ENCODE assay signal across 17 cellular contexts in the genomic region with DNA sequence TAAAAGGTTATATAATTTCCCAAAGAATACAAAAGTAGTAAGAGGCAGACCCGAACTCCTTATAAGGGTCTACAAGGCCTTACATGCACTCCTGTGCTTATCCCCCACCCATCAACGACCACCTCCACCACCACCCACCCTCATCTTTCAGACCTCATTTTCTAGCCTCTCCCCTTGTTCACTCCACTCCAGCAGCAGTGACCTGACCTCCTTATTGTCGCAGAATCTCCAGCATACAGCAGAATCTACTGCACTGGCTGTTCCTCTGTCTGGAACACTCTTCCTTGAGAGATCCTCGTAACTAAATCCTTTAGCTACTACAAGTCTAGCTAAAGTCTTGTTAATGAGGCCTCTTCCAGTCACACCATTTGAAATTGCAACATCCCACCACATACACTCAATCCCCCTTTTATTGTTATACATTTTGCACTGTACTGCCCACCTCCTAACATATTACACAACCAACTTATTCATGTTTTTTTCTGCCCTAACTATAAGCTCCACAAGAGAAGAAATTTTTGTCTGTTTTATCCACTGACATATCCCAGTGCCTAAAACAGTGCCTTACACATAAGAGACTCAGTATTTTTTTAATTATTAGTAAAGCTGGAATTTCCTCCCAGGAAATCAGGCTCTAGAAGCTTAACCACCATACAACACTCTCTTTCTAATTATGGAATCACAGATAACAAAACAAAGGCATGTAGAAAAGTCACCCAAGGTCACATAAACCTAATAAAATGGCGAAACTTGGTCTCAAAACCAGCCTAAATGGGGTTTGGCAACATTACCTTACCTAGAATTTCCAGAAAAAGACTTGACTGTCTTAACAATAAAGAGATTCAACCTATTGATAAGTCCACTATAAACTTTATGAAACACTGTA. TPM values are rescaled to one million over a fixed set of nuclear protein-coding genes. Genes with fewer than 3 reads are reported as not detected.
A peak's percentile ranks its signal among the peaks of the same experiment; 100 is the strongest.
DNase-seq lines count a peak whose midpoint lies in the region; ATAC-seq, FAIRE-seq and TF ChIP-seq lines count a peak whose summit lies in the region.
"Had no signal": no experiment of that assay in that cellular context is flagged by ENCODE, and none has a peak within 500 bp of the region (broad histone marks: within the 10 kb centered on the region; RNA-seq: fewer than 3 reads in every experiment).

No MANE protein-coding gene starts in this region.

- ATAC-seq in HepG2: no peak
- no peak for ATAC-seq in right lobe of liver
- peak in 7 of 8 donors; percentile 28 to 71 (median 42) for ATAC-seq in heart right ventricle
- ATAC-seq: upper lobe of right lung had no signal

- TF ChIP-seq EP300 in HepG2 (IDR thresholded peaks at IDR 0.05; ENCODE audit: low read depth in 2 of 2, low read length in 2 of 2) (no peak), HepG2 (CRISPR knock-in tag; IDR thresholded peaks at IDR 0.05; ENCODE audit: borderline replicate concordance) (no peak)

- H3K9me3 Mint-ChIP-seq in progenitor cell of endocrine pancreas (ENCODE audit: low read depth) (peaks cover 19% of the 10 kb centered on the region), nephron progenitor cell (peaks cover 37% of the 10 kb centered on the region)

- in situ Hi-C loops in HepG2 (cut with HindIII; ENCODE audit: extremely low pct_ligation_motif_present, low pct_unique_long_range_greater_than_20kb) (no loop called here), SK-MEL-5 (cut with HindIII; ENCODE audit: low pct_unique_long_range_greater_than_20kb, low sequenced_read_pairs) (no loop called here)

- TF ChIP-seq POLR2A in HepG2 (IDR thresholded peaks at IDR 0.05; ENCODE audit: insufficient read depth in 1 of 2, low read depth in 2 of 2, low read length in 2 of 2): no peak
- TF ChIP-seq POLR2A in right lobe of liver (IDR thresholded peaks at IDR 0.05): no peak

- BruUV-seq in HepG2 (replicated peaks; lab: Mats Ljungman, UMichigan): no TSS peak

- H3K4me1 Mint-ChIP-seq in progenitor cell of endocrine pancreas (ENCODE audit: low read depth) (peaks cover 9% of the 10 kb centered on the region), nephron progenitor cell (no peaks in the 10 kb centered on the region)
- H3K4me1 Mint-ChIP-seq: neural progenitor cell had no signal

- H3K27ac Mint-ChIP-seq in progenitor cell of endocrine pancreas: no peak overlapping the region
- no peak overlapping the region for H3K27ac Mint-ChIP-seq in nephron progenitor cell
- H3K27ac Mint-ChIP-seq: activated naive CD8-positive, alpha-beta T cell treated with anti-CD3 and anti-CD28 coated beads, Interleukin-2, amount 10 ng/mL, durations not matched to agents 7 days and 5 days; neural progenitor cell; stimulated activated naive CD8-positive, alpha-beta T cell treated with anti-CD3 and anti-CD28 coated beads, Interleukin-15, Interleukin-2, amounts not matched to agents 100 ng/mL and 50 ng/mL, for 24 hours had no signal

- H3K4me3 ChIP-seq in HepG2 (replicated peaks in 1 of 3; ENCODE audit: insufficient read depth in 1 of 3, low read depth in 2 of 3, low read length in 3 of 3) (no peak overlapping the region), right lobe of liver (no peak overlapping the region), heart right ventricle (no peak overlapping the region)
- H3K4me3 ChIP-seq: esophagus squamous epithelium, neural progenitor cell, upper lobe of right lung had no signal

- H3K36me3 ChIP-seq in HepG2 (replicated peaks in 1 of 2; ENCODE audit: control insufficient read depth in 1 of 2, insufficient read depth in 2 of 2, low read length in 2 of 2) (peaks cover under 1 to 3% of the 10 kb centered on the region in 2 experiments; a peak in 1 of 5 replicates), right lobe of liver (peaks cover 0 to 3% (median 0%) of the 10 kb centered on the region in 4 donors), heart right ventricle (peaks cover 0 to 11% (median 0%) of the 10 kb centered on the region in 9 donors)

- no peaks in the 10 kb centered on the region for H3K9me3 ChIP-seq in HepG2 (ENCODE audit: low read length)
- H3K9me3 ChIP-seq in right lobe of liver: no peaks in the 10 kb centered on the region
- H3K9me3 ChIP-seq in heart right ventricle: peaks cover 0 to 15% (median 4%) of the 10 kb centered on the region in 11 donors
- H3K9me3 ChIP-seq: esophagus squamous epithelium, upper lobe of right lung had no signal

- 97% methylated on average over 5 of the region's 5 CpGs for WGBS in HepG2 (ENCODE audit: low lambda C conversion rate)
- 71% methylated on average over 5 of the region's 5 CpGs for WGBS in right lobe of liver (ENCODE audit: insufficient coverage, low coverage, low lambda C conversion rate, missing lambda C conversion rate)
- 59 to 63% methylated on average over 5 of the region's 5 CpGs for WGBS in heart right ventricle, 2 donors

- H3K27ac ChIP-seq in HepG2 (ENCODE audit: extremely low read length, insufficient read depth, low read length) (no peak overlapping the region), right lobe of liver (no peak overlapping the region), heart right ventricle (peak overlapping the region in 9 of 10 donors; percentile 21 to 76 (median 59))
- H3K27ac ChIP-seq: esophagus squamous epithelium, neural progenitor cell, upper lobe of right lung had no signal

- no peak for TF ChIP-seq RAD21 in HepG2 (CRISPR knock-in tag; IDR thresholded peaks at IDR 0.05)

- no peak overlapping the region for H3K9ac ChIP-seq in HepG2 (ENCODE audit: insufficient read depth, low read depth, low read length)
- H3K9ac ChIP-seq: neural progenitor cell had no signal

- peaks cover 14% of the 10 kb centered on the region for H3K4me1 ChIP-seq in HepG2 (ENCODE audit: insufficient read depth, low read length)
- peaks cover 0 to 4% (median 0%) of the 10 kb centered on the region in 4 donors for H3K4me1 ChIP-seq in right lobe of liver
- peaks cover 0 to 60% (median 49%) of the 10 kb centered on the region in 9 donors for H3K4me1 ChIP-seq in heart right ventricle
- H3K4me1 ChIP-seq: neural progenitor cell had no signal

- POLR2A ChIA-PET in HepG2 (lab: Yijun Ruan, JAX): no interaction called here

- no peaks in the 10 kb centered on the region for H3K27me3 Mint-ChIP-seq in progenitor cell of endocrine pancreas
- no peaks in the 10 kb centered on the region for H3K27me3 Mint-ChIP-seq in nephron progenitor cell (ENCODE audit: low read depth, poor library complexity)
- H3K27me3 Mint-ChIP-seq: activated naive CD8-positive, alpha-beta T cell treated with anti-CD3 and anti-CD28 coated beads, Interleukin-2, amount 10 ng/mL, durations not matched to agents 7 days and 5 days; stimulated activated naive CD8-positive, alpha-beta T cell treated with anti-CD3 and anti-CD28 coated beads, Interleukin-15, Interleukin-2, amounts not matched to agents 100 ng/mL and 50 ng/mL, for 24 hours had no signal

- TF ChIP-seq CTCF in HepG2 (CRISPR knock-in tag; IDR thresholded peaks at IDR 0.05) (no peak), right lobe of liver (IDR thresholded peaks at IDR 0.05) (no peak), heart right ventricle (IDR thresholded peaks at IDR 0.05) (no peak), progenitor cell of endocrine pancreas (IDR thresholded peaks at IDR 0.05; ENCODE audit: unreplicated experiment) (no peak), nephron progenitor cell (IDR thresholded peaks at IDR 0.05) (no peak)

- H3K4me2 ChIP-seq in HepG2 (ENCODE audit: low read depth, low read length): no peak overlapping the region
- H3K4me2 ChIP-seq: neural progenitor cell had no signal

- CTCF ChIA-PET in HepG2 (lab: Yijun Ruan, JAX; ENCODE audit: low intra/inter-chr PET ratio, low total read pairs): no interaction called here

- H3K79me2 ChIP-seq in HepG2 (ENCODE audit: insufficient read depth, low read length): peaks cover 86% of the 10 kb centered on the region

- H4K20me1 ChIP-seq in HepG2 (ENCODE audit: insufficient read depth, low read length): peaks cover 12% of the 10 kb centered on the region; the same call in 1 of the 2 replicates

- H3K36me3 Mint-ChIP-seq in progenitor cell of endocrine pancreas (ENCODE audit: insufficient read depth) (peaks cover 15% of the 10 kb centered on the region), nephron progenitor cell (ENCODE audit: low read depth) (peaks cover 65% of the 10 kb centered on the region)

- H3K27me3 ChIP-seq in HepG2 (ENCODE audit: control insufficient read depth in 1 of 2, insufficient read depth in 2 of 2, low read length in 2 of 2) (no peaks in the 10 kb centered on the region), right lobe of liver (no peaks in the 10 kb centered on the region), heart right ventricle (no peaks in the 10 kb centered on the region)
- H3K27me3 ChIP-seq: esophagus squamous epithelium, neural progenitor cell, upper lobe of right lung had no signal

- intact Hi-C loops in HepG2 (cut with micrococcal nuclease; ENCODE audit: unreplicated experiment): no loop called here
- intact Hi-C loops in right lobe of liver (cut with DNase I): no loop called here
- intact Hi-C loops in heart right ventricle (cut with DNase I): no loop called here

- H3K4me3 Mint-ChIP-seq in progenitor cell of endocrine pancreas (ENCODE audit: low read depth) (no peak overlapping the region), nephron progenitor cell (no peak overlapping the region)
- H3K4me3 Mint-ChIP-seq: activated naive CD8-positive, alpha-beta T cell treated with anti-CD3 and anti-CD28 coated beads, Interleukin-2, amount 10 ng/mL, durations not matched to agents 7 days and 5 days; neural progenitor cell; stimulated activated naive CD8-positive, alpha-beta T cell treated with anti-CD3 and anti-CD28 coated beads, Interleukin-15, Interleukin-2, amounts not matched to agents 100 ng/mL and 50 ng/mL, for 24 hours had no signal

- DNase-seq in HepG2 (ENCODE audit: low spot score) (no peak), right lobe of liver (no peak), SK-MEL-5 (ENCODE audit: low read depth, low spot score) (peak; percentile 16), heart right ventricle (no peak), progenitor cell of endocrine pancreas (ENCODE audit: low spot score, unreplicated experiment) (no peak), T1000 (lab: John Stamatoyannopoulos, UW) (no peak), nephron progenitor cell (no peak), NCI-H187 (lab: John Stamatoyannopoulos, UW) (no peak)
- DNase-seq: activated naive CD8-positive, alpha-beta T cell treated with anti-CD3 and anti-CD28 coated beads, Interleukin-2, amount 10 ng/mL, durations not matched to agents 7 days and 5 days; esophagus squamous epithelium; head of caudate nucleus; NCI-H146; NCI-H446 treated with DMSO at 0.1 percent for 48 hours; retina; upper lobe of right lung had no signal

- no peak overlapping the region for H2AFZ ChIP-seq in HepG2 (ENCODE audit: low read length)
- H2AFZ ChIP-seq: neural progenitor cell had no signal

- FAIRE-seq in HepG2 (lab: Jason Lieb, UNC): no peak

RNA-seq across cellular contexts. Expression of gene ZNF148, which starts 40.2 kb away (rescaled TPM):
- total RNA-seq in HepG2 (2016; rRNA removed; fragmentation: Illumina TruSeq; extraction: Trizol) (33.9 and 36.1 TPM in 2 replicates), right lobe of liver (10 to 100 TPM; 14.3 to 22.6 (median 20.4) TPM), heart right ventricle (10 to 100 TPM; 33.5 to 59.6 (median 46.1) TPM), progenitor cell of endocrine pancreas (48.6 and 53.7 TPM in 2 replicates)
- 162 and 189 TPM in 2 replicates for total RNA-seq in HepG2 (2016; cell fraction: cytosol; rRNA removed; fragmentation: Illumina TruSeq; extraction: Trizol; ENCODE audit: low read depth)
- total RNA-seq in HepG2 (2016; cell fraction: insoluble cytoplasmic fraction; rRNA removed; fragmentation: Illumina TruSeq; extraction: Trizol): 30.8 and 31.4 TPM in 2 replicates
- 58.8 and 62.0 TPM in 2 replicates for total RNA-seq in HepG2 (2016; cell fraction: membrane; rRNA removed; fragmentation: Illumina TruSeq; extraction: Trizol)
- 23.0 and 30.4 TPM in 2 replicates for total RNA-seq in HepG2 (2016; cell fraction: nucleus; rRNA removed; fragmentation: Illumina TruSeq; extraction: Trizol)
- polyA plus RNA-seq in HepG2 (2011; rRNA removed) (8.2 and 10.6 TPM in 2 replicates), heart right ventricle (1 to 10 TPM; 2.9 to 4.8 TPM)
- 4.0 and 6.0 TPM in 2 replicates for polyA plus RNA-seq in HepG2 (2011; cell fraction: cytosol; rRNA removed)
- polyA plus RNA-seq in HepG2 (2011; cell fraction: nucleus; rRNA removed): 5.9 TPM in 2 replicates
- 7.7 and 10.0 TPM in 2 replicates for polyA plus RNA-seq in HepG2 (2012)
- polyA plus RNA-seq in HepG2 (2016; cell fraction: cytosol; fragmentation: Illumina TruSeq; extraction: Trizol; ENCODE audit: low read depth): 0.40 and 0.43 TPM in 2 replicates
- 11.5 and 14.1 TPM in 2 replicates for polyA plus RNA-seq in HepG2 (2016; cell fraction: insoluble cytoplasmic fraction; fragmentation: Illumina TruSeq; extraction: Trizol; ENCODE audit: low read depth)
- 1.4 and 1.5 TPM in 2 replicates for polyA plus RNA-seq in HepG2 (2016; cell fraction: membrane; fragmentation: Illumina TruSeq; extraction: Trizol; ENCODE audit: low read depth)
- 10.4 and 11.0 TPM in 2 replicates for polyA plus RNA-seq in HepG2 (2016; cell fraction: nucleus; fragmentation: Illumina TruSeq; extraction: Trizol; ENCODE audit: insufficient read depth, low read depth)
- 14.6 and 32.0 TPM in 2 replicates for polyA minus RNA-seq in HepG2 (2011; rRNA and poly(A)+ RNA removed; ENCODE audit: low replicate concordance)
- 25.8 and 28.3 TPM in 2 replicates for polyA minus RNA-seq in HepG2 (2011; cell fraction: cytosol; rRNA and poly(A)+ RNA removed)
- polyA minus RNA-seq in HepG2 (2011; cell fraction: nucleus; rRNA and poly(A)+ RNA removed): 52.4 and 54.6 TPM in 2 replicates
- 25.8 and 30.7 TPM in 2 replicates for total RNA-seq in SK-MEL-5 (2014; rRNA removed; shearing (Covaris generic))
- 6.5 and 10.6 TPM in 2 replicates for polyA plus RNA-seq in SK-MEL-5 (2015; cell fraction: cytosol; rRNA removed)
- polyA plus RNA-seq in SK-MEL-5 (2015; cell fraction: nucleus; rRNA removed): 13.6 and 14.8 TPM in 2 replicates

Comparison
In these comparisons a context has a peak if more than half of its experiments do, and no peak if none do; other contexts are left out.
1. ATAC-seq: peak in heart right ventricle (7 of 8); none in HepG2 (single experiment) and right lobe of liver (0 of 4).
2. H3K27ac ChIP-seq: peak in heart right ventricle (9 of 10); none in HepG2 (single experiment) and right lobe of liver (0 of 3).